8 cellular contexts compared by ENCODE assay signal in the genomic region with DNA sequence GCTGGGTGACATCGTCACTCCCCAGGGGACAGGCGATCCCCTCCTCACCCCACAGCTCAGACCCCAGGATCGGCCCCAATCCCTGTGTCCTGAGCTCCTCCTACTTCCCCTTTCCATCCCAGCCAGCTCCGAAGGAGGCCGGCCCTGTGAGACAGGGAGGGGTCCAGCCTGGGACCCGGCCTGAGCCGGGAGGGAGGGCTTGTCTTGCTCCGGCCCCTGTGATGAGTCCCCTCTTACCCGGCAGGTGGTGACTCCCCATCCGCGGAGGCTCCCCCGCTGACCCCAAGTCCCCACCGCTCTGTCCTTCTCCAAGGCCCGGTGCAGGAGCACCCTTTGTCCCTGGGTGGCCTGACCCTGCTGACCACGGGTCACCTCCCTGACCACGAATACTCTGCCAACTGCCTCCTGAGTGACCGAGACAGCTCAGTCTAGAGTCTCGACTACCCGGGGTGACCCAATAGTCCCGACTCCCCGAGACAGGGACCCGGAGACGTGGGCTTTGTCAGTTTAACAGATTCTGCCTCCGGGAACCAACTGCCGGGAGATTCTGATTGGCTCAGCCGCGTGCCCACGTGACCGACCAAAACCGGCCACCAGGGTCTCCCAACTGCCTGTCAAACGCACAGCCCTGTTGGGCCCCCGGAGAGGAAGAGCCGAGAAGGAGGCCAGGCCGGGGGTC.
DNase-seq lines count a peak whose midpoint lies in the region; ATAC-seq and TF ChIP-seq lines count a peak whose summit lies in the region.

No MANE protein-coding gene starts in this region.

- H3K27me3 ChIP-seq in right cardiac atrium (ENCODE audit: control insufficient read depth, insufficient read depth), result no peaks in the 10 kb centered on the region
- no peaks in the 10 kb centered on the region for H3K27me3 ChIP-seq in CD4-positive, alpha-beta T cell (ENCODE audit: control insufficient read depth, insufficient read depth, low read length)

- peak overlapping the region; percentile 54 for H3K4me3 ChIP-seq in right cardiac atrium (ENCODE audit: low read length)

- no peaks in the 10 kb centered on the region for H3K4me1 ChIP-seq in right cardiac atrium (ENCODE audit: control insufficient read depth, insufficient read depth, low read length)

- peak overlapping the region; percentile 86 for H3K27ac ChIP-seq in right cardiac atrium (ENCODE audit: low read length)
- H3K27ac ChIP-seq in CD4-positive, alpha-beta T cell (ENCODE audit: low read depth, low read length), result no peak overlapping the region

- no peaks in the 10 kb centered on the region for H3K9me3 Mint-ChIP-seq in HFFc6
- H3K9me3 Mint-ChIP-seq in activated naive CD8-positive, alpha-beta T cell treated with anti-CD3 and anti-CD28 coated beads for 36 hours, result no peaks in the 10 kb centered on the region
- H3K9me3 Mint-ChIP-seq in CD4-positive, alpha-beta T cell, result no peaks in the 10 kb centered on the region

- H3K9me3 ChIP-seq in right cardiac atrium (ENCODE audit: control insufficient read depth, low read length), result no peaks in the 10 kb centered on the region
- H3K9me3 ChIP-seq in CD4-positive, alpha-beta T cell (ENCODE audit: control insufficient read depth, low read length), result no peaks in the 10 kb centered on the region

- CTCF ChIA-PET in CD4-positive, alpha-beta T cell (lab: Charles Lee), result no interaction called here

- no peaks in the 10 kb centered on the region for H3K36me3 Mint-ChIP-seq in HFFc6 (ENCODE audit: low read depth)
- no peaks in the 10 kb centered on the region for H3K36me3 Mint-ChIP-seq in activated naive CD8-positive, alpha-beta T cell treated with anti-CD3 and anti-CD28 coated beads for 36 hours
- H3K36me3 Mint-ChIP-seq in CD4-positive, alpha-beta T cell (ENCODE audit: low read depth), result no peaks in the 10 kb centered on the region

- H3K27ac Mint-ChIP-seq in HFFc6, result peak overlapping the region; percentile 73
- H3K27ac Mint-ChIP-seq in activated naive CD8-positive, alpha-beta T cell treated with anti-CD3 and anti-CD28 coated beads for 36 hours, result no peak overlapping the region
- no peak overlapping the region for H3K27ac Mint-ChIP-seq in CD4-positive, alpha-beta T cell

- H3K27me3 Mint-ChIP-seq in HFFc6 (ENCODE audit: insufficient read depth), result peaks cover 17% of the 10 kb centered on the region
- H3K27me3 Mint-ChIP-seq in activated naive CD8-positive, alpha-beta T cell treated with anti-CD3 and anti-CD28 coated beads for 36 hours, result peaks cover 11% of the 10 kb centered on the region
- peaks cover 3% of the 10 kb centered on the region for H3K27me3 Mint-ChIP-seq in CD4-positive, alpha-beta T cell

- 4% methylated on average over 34 of the region's 34 CpGs for WGBS in right cardiac atrium

- TF ChIP-seq CTCF in HFFc6 (IDR thresholded peaks at IDR 0.05), result no peak
- TF ChIP-seq CTCF in CD4-positive, alpha-beta T cell (IDR thresholded peaks at IDR 0.05), result no peak

- DNase-seq in COR-L47 (lab: John Stamatoyannopoulos, UW) (peak; percentile 10), HFFc6 (peak; percentile 5), right cardiac atrium (peak; percentile 77 to 91 (median 89)), sciatic nerve (ENCODE audit: low spot score) (peak; percentile 80), HPDE6-E6E7 (ENCODE audit: extremely low spot score) (no peak)
- peak; percentile 31 for DNase-seq in activated naive CD8-positive, alpha-beta T cell treated with anti-CD3 and anti-CD28 coated beads for 36 hours
- no peak for DNase-seq in CD4-positive, alpha-beta T cell

- POLR2A ChIA-PET in CD4-positive, alpha-beta T cell (lab: Charles Lee), result no interaction called here

- peak; percentile 90 to 91 for ATAC-seq in right cardiac atrium
- ATAC-seq in sciatic nerve, result peak; percentile 88
- no peak for ATAC-seq in GM21619 (IDR thresholded peaks at IDR 0.05; ENCODE audit: unreplicated experiment)
- no peak for ATAC-seq in CD4-positive, alpha-beta T cell (ENCODE audit: poor library complexity)

- H3K4me3 Mint-ChIP-seq in HFFc6, result peak overlapping the region; percentile 86
- peak overlapping the region; percentile 67 for H3K4me3 Mint-ChIP-seq in activated naive CD8-positive, alpha-beta T cell treated with anti-CD3 and anti-CD28 coated beads for 36 hours
- H3K4me3 Mint-ChIP-seq in CD4-positive, alpha-beta T cell, result no peak overlapping the region

- 0 out of 2 replicates have a peak, but pooled peaks cover 6% of the 10 kb centered on the region for H3K4me1 Mint-ChIP-seq in HFFc6 (ENCODE audit: low read depth)
- H3K4me1 Mint-ChIP-seq in activated naive CD8-positive, alpha-beta T cell treated with anti-CD3 and anti-CD28 coated beads for 36 hours, result peaks cover 8% of the 10 kb centered on the region
- no peaks in the 10 kb centered on the region for H3K4me1 Mint-ChIP-seq in CD4-positive, alpha-beta T cell (ENCODE audit: low read depth)

- intact Hi-C loops in right cardiac atrium (cut with DNase I), result no loop called here
- intact Hi-C loops in sciatic nerve (cut with DNase I), result no loop called here
- intact Hi-C loops in CD4-positive, alpha-beta T cell (cut with DNase I, micrococcal nuclease), result no loop called here

Comparison
In these comparisons a context has a peak if more than half of its experiments do, and no peak if none do; other contexts are left out.
1. DNase-seq: peak in COR-L47 (single experiment), HFFc6 (single experiment), activated naive CD8-positive, alpha-beta T cell treated with anti-CD3 and anti-CD28 coated beads for 36 hours (single experiment), right cardiac atrium (3 of 3) and sciatic nerve (single experiment); none in CD4-positive, alpha-beta T cell (0 of 10) and HPDE6-E6E7 (single experiment).
2. ATAC-seq: peak in right cardiac atrium (2 of 2) and sciatic nerve (single experiment); none in GM21619 (single experiment) and CD4-positive, alpha-beta T cell (single experiment).